In genomic region chr9:136107155-136107952, GRCh38 we compare ENCODE assay signal across 8 cellular contexts. TPM values are rescaled to one million over a fixed set of nuclear protein-coding genes. Genes with fewer than 3 reads are reported as not detected.
A peak's percentile ranks its signal among the peaks of the same experiment; 100 is the strongest.
DNase-seq lines count a peak whose midpoint lies in the region; ATAC-seq and TF ChIP-seq lines count a peak whose summit lies in the region.

No MANE protein-coding gene starts in this region.

- H3K27me3 ChIP-seq in Karpas-422 (ENCODE audit: low read length): no peaks in the 10 kb centered on the region

- H3K36me3 Mint-ChIP-seq in activated CD8-positive, alpha-beta T cell treated with anti-CD3 and anti-CD28 coated beads for 36 hours (ENCODE audit: low read depth): peaks cover 9% of the 10 kb centered on the region

- H3K4me3 ChIP-seq in Karpas-422 (ENCODE audit: low read length): no peak overlapping the region

- no peak overlapping the region for H3K9ac ChIP-seq in Karpas-422 (ENCODE audit: low read length)

- peaks cover 49% of the 10 kb centered on the region for H3K4me1 Mint-ChIP-seq in activated CD8-positive, alpha-beta T cell treated with anti-CD3 and anti-CD28 coated beads for 36 hours (ENCODE audit: low read depth)

- CTCF ChIA-PET in activated CD8-positive, alpha-beta T cell treated with anti-CD3 and anti-CD28 coated beads for 36 hours (lab: Charles Lee): interaction anchor here (1.1 to 5.4 kb wide), 6 partner anchors 10 to 140 kb away, joined by 3 to 17 read pairs (median 6); partner anchors contain the start of gene NACC2

- ATAC-seq in HG03460 (IDR thresholded peaks at IDR 0.05; ENCODE audit: unreplicated experiment): peak; percentile 29
- ATAC-seq in activated CD8-positive, alpha-beta T cell treated with anti-CD3 and anti-CD28 coated beads for 36 hours: peak; percentile 48
- ATAC-seq in GM18511 (IDR thresholded peaks at IDR 0.05; ENCODE audit: unreplicated experiment): no peak
- no peak for ATAC-seq in HG03196 (IDR thresholded peaks at IDR 0.05; ENCODE audit: unreplicated experiment)

- peak overlapping the region; percentile 87 for H3K4me3 Mint-ChIP-seq in activated CD8-positive, alpha-beta T cell treated with anti-CD3 and anti-CD28 coated beads for 36 hours

- POLR2A ChIA-PET in activated CD8-positive, alpha-beta T cell treated with anti-CD3 and anti-CD28 coated beads for 36 hours (lab: Charles Lee): interaction anchor here (3.2 to 6.9 kb wide), 2 partner anchors 10 to 11 kb away, joined by 15 to 51 read pairs; partner anchors contain the start of genes NACC2 and TMEM250

- DNase-seq in DMS53 treated with DMSO at 0.1 percent for 48 hours (lab: John Stamatoyannopoulos, UW; ENCODE audit: unreplicated experiment) (peak; percentile 68), mucosa of gallbladder (ENCODE audit: low spot score) (peak; percentile 63), Karpas-422 (no peak), HuH-7 (ENCODE audit: low spot score) (no peak)
- DNase-seq in activated CD8-positive, alpha-beta T cell treated with anti-CD3 and anti-CD28 coated beads for 36 hours: peak; percentile 84

- H3K4me1 ChIP-seq in Karpas-422 (ENCODE audit: low read length): peaks cover 21% of the 10 kb centered on the region

- H3K9me2 ChIP-seq in Karpas-422 (replicated peaks; ENCODE audit: insufficient read depth, low read length): no peaks in the 10 kb centered on the region

- H4K20me1 ChIP-seq in Karpas-422 (ENCODE audit: insufficient read depth, low read depth, low read length): peaks cover 6% of the 10 kb centered on the region; the same call in 1 of the 2 replicates

- peak overlapping the region; percentile 85 for H3K27ac Mint-ChIP-seq in activated CD8-positive, alpha-beta T cell treated with anti-CD3 and anti-CD28 coated beads for 36 hours

- H3K9me3 Mint-ChIP-seq in activated CD8-positive, alpha-beta T cell treated with anti-CD3 and anti-CD28 coated beads for 36 hours: no peaks in the 10 kb centered on the region

- H3K27ac ChIP-seq in Karpas-422 (ENCODE audit: low read length): no peak overlapping the region

- no peak overlapping the region for H3K4me2 ChIP-seq in Karpas-422 (ENCODE audit: low read depth, low read length, poor library complexity, severe bottlenecking)

- intact Hi-C loops in activated CD8-positive, alpha-beta T cell treated with anti-CD3 and anti-CD28 coated beads for 36 hours (cut with micrococcal nuclease): no loop called here

- no peak for TF ChIP-seq CTCF in activated CD8-positive, alpha-beta T cell treated with anti-CD3 and anti-CD28 coated beads for 36 hours (IDR thresholded peaks at IDR 0.05)

- no peaks in the 10 kb centered on the region for H3K27me3 Mint-ChIP-seq in activated CD8-positive, alpha-beta T cell treated with anti-CD3 and anti-CD28 coated beads for 36 hours

- no peaks in the 10 kb centered on the region for H3K79me2 ChIP-seq in Karpas-422 (ENCODE audit: low read length)

- no peaks in the 10 kb centered on the region for H3K36me3 ChIP-seq in Karpas-422 (ENCODE audit: insufficient read depth, low read length)

- no peaks in the 10 kb centered on the region for H3K9me3 ChIP-seq in Karpas-422 (ENCODE audit: low read length)

- H2AFZ ChIP-seq in Karpas-422 (ENCODE audit: low read length): no peak overlapping the region

RNA-seq across cellular contexts. Expression of gene TMEM250, which starts 11.3 kb away (rescaled TPM):
- total RNA-seq in activated CD8-positive, alpha-beta T cell treated with anti-CD3 and anti-CD28 coated beads for 36 hours: 10 to 100 TPM; 24.4 to 25.9 TPM
- total RNA-seq in mucosa of gallbladder: 40.6 TPM
- 15.1 and 40.9 TPM in 2 replicates for total RNA-seq in Karpas-422 (2014; rRNA removed; shearing (Covaris generic); ENCODE audit: low replicate concordance)

RNA-seq across cellular contexts. Expression of gene NACC2, which starts 12.3 kb away (rescaled TPM):
- total RNA-seq in activated CD8-positive, alpha-beta T cell treated with anti-CD3 and anti-CD28 coated beads for 36 hours: 1 to 10 TPM; 6.0 to 6.2 TPM
- 59.6 TPM for total RNA-seq in mucosa of gallbladder
- total RNA-seq in Karpas-422 (2014; rRNA removed; shearing (Covaris generic); ENCODE audit: low replicate concordance): not detected in 2 replicates

Comparison
In these comparisons a context has a peak if more than half of its experiments do, and no peak if none do; other contexts are left out.
1. DNase-seq: peak in DMS53 treated with DMSO at 0.1 percent for 48 hours (single experiment), activated CD8-positive, alpha-beta T cell treated with anti-CD3 and anti-CD28 coated beads for 36 hours (single experiment) and mucosa of gallbladder (single experiment); none in Karpas-422 (single experiment) and HuH-7 (single experiment).
2. ATAC-seq: peak in HG03460 (single experiment) and activated CD8-positive, alpha-beta T cell treated with anti-CD3 and anti-CD28 coated beads for 36 hours (single experiment); none in GM18511 (single experiment) and HG03196 (single experiment).